In the genomic region with DNA sequence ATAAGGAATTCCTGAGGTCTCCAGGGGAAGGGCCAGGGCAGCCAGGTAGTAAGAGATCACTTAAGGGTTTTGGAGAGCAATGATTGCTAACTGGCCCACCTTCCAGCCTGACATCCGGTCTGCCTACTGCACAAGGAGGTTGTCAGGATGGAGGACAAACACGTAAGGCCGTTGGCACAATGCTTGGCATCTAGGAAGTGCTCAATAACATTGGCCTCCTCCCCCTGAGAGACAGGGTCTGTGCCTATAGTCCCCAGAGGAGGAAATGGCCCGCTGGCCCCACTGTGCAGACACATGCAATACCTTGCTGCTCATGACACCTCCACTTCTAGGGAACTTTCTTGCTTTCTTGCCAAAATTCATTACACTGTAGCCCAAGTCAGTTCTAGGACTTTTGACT, we compare ENCODE assay signal across 25 cellular contexts.
"Had no signal": no experiment of that assay in that cellular context is flagged by ENCODE, and none has a peak within 500 bp of the region (broad histone marks: within the 10 kb centered on the region; RNA-seq: fewer than 3 reads in every experiment).

No MANE protein-coding gene starts in this region.

- H3K27me3 ChIP-seq: neutrophil, testis, tibial artery, upper lobe of left lung, vagina had no signal

- H3K4me3 Mint-ChIP-seq: dendritic cell treated with granulocyte-macrophage colony-stimulating factor and Interleukin-4, amounts not matched to agents 40 ng/mL and 50 ng/mL, for 4 days; memory B cell; naive B cell; natural killer cell treated with Interleukin-12 subunit alpha and Interleukin-12 subunit beta and Interleukin-15 and Interleukin-18, amount 100 ng/mL, for 72 hours; neural crest cell; stimulated activated effector memory CD8-positive, alpha-beta T cell treated with anti-CD3 and anti-CD28 coated beads, Interleukin-12 subunit alpha, Interleukin-12 subunit beta, amount 100 ng/mL, for 72 hours had no signal

- H3K9me3 Mint-ChIP-seq: dendritic cell treated with granulocyte-macrophage colony-stimulating factor and Interleukin-4, amounts not matched to agents 40 ng/mL and 50 ng/mL, for 4 days; memory B cell; naive B cell; natural killer cell treated with Interleukin-12 subunit alpha and Interleukin-12 subunit beta and Interleukin-15 and Interleukin-18, amount 100 ng/mL, for 72 hours; neural crest cell; stimulated activated effector memory CD8-positive, alpha-beta T cell treated with anti-CD3 and anti-CD28 coated beads, Interleukin-12 subunit alpha, Interleukin-12 subunit beta, amount 100 ng/mL, for 72 hours had no signal

- H2AFZ ChIP-seq: parathyroid adenoma had no signal

- H3K4me1 ChIP-seq: parathyroid adenoma, prostate gland, sigmoid colon, testis, upper lobe of left lung, vagina had no signal

- H3K36me3 ChIP-seq: esophagus squamous epithelium, neutrophil, prostate gland, sigmoid colon, stomach, tibial artery, upper lobe of left lung, vagina had no signal

- H3K4me1 Mint-ChIP-seq: memory B cell; naive B cell; neural crest cell; stimulated activated effector memory CD8-positive, alpha-beta T cell treated with anti-CD3 and anti-CD28 coated beads, Interleukin-12 subunit alpha, Interleukin-12 subunit beta, amount 100 ng/mL, for 72 hours had no signal

- DNase-seq: cerebellar nuclear complex; effector memory CD4-positive, alpha-beta T cell; erythroblast; esophagus squamous epithelium; kidney; mucosa of descending colon; naive B cell; right cardiac atrium; sigmoid colon; stimulated activated CD4-positive, alpha-beta T cell treated with anti-CD3 and anti-CD28 coated beads, Interleukin-4, amount 100 ng/mL, for 24 hours; stimulated activated naive CD4-positive, alpha-beta T cell treated with Interleukin-2 at 50 U/mL for 16 hours; stomach; testis; tibial artery; upper lobe of left lung had no signal

- H3K79me2 ChIP-seq: parathyroid adenoma had no signal

- ATAC-seq: natural killer cell treated with Interleukin-12 subunit alpha and Interleukin-12 subunit beta and Interleukin-15 and Interleukin-18, amount 100 ng/mL, for 72 hours; right cardiac atrium; stimulated activated effector memory CD8-positive, alpha-beta T cell treated with anti-CD3 and anti-CD28 coated beads, Interleukin-12 subunit alpha, Interleukin-12 subunit beta, amount 100 ng/mL, for 72 hours had no signal

- H3K27ac ChIP-seq: esophagus squamous epithelium, neutrophil, parathyroid adenoma, prostate gland, sigmoid colon, stomach, testis, tibial artery, upper lobe of left lung, vagina had no signal

- H3K27ac Mint-ChIP-seq: dendritic cell treated with granulocyte-macrophage colony-stimulating factor and Interleukin-4, amounts not matched to agents 40 ng/mL and 50 ng/mL, for 4 days; memory B cell; naive B cell; natural killer cell treated with Interleukin-12 subunit alpha and Interleukin-12 subunit beta and Interleukin-15 and Interleukin-18, amount 100 ng/mL, for 72 hours; stimulated activated effector memory CD8-positive, alpha-beta T cell treated with anti-CD3 and anti-CD28 coated beads, Interleukin-12 subunit alpha, Interleukin-12 subunit beta, amount 100 ng/mL, for 72 hours had no signal

- H3K36me3 Mint-ChIP-seq: memory B cell; naive B cell; natural killer cell treated with Interleukin-12 subunit alpha and Interleukin-12 subunit beta and Interleukin-15 and Interleukin-18, amount 100 ng/mL, for 72 hours; stimulated activated effector memory CD8-positive, alpha-beta T cell treated with anti-CD3 and anti-CD28 coated beads, Interleukin-12 subunit alpha, Interleukin-12 subunit beta, amount 100 ng/mL, for 72 hours had no signal

- H3K9me3 ChIP-seq: esophagus squamous epithelium, mucosa of descending colon, neutrophil, prostate gland, sigmoid colon, stomach, testis, tibial artery, upper lobe of left lung, vagina had no signal

- H3K9ac ChIP-seq: parathyroid adenoma had no signal

- H3K4me3 ChIP-seq: esophagus squamous epithelium, lung, mucosa of descending colon, prostate gland, sigmoid colon, stomach, testis, tibial artery, upper lobe of left lung, vagina had no signal
